Comparison of ENCODE assay signal across 1 cellular context in the genomic region with DNA sequence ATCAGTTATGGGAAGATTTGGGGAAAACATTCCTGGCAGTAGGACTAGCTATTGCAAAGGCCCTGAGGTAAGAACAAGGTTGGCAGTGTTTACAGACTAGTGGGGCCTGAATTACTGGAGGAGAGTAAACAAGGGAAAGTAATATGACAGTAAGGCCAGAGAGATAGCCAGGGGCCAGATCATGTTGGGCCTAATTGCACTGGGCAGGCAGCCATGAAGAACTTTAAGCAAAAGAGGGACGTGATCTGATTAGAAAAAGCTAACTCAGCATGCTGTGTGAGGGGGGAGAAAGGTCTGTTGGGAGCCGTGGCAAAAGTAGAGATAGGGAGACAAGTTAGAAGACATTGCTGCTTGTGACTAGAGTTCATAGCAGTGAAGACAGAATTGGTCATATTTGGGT.
TF ChIP-seq lines count a peak whose summit lies in the region.

No MANE protein-coding gene starts in this region.

TF ChIP-seq in GM12878, 131 proteins besides CTCF, POLR2A, EP300 and RAD21:
- TF ChIP-seq, protein P1, sequence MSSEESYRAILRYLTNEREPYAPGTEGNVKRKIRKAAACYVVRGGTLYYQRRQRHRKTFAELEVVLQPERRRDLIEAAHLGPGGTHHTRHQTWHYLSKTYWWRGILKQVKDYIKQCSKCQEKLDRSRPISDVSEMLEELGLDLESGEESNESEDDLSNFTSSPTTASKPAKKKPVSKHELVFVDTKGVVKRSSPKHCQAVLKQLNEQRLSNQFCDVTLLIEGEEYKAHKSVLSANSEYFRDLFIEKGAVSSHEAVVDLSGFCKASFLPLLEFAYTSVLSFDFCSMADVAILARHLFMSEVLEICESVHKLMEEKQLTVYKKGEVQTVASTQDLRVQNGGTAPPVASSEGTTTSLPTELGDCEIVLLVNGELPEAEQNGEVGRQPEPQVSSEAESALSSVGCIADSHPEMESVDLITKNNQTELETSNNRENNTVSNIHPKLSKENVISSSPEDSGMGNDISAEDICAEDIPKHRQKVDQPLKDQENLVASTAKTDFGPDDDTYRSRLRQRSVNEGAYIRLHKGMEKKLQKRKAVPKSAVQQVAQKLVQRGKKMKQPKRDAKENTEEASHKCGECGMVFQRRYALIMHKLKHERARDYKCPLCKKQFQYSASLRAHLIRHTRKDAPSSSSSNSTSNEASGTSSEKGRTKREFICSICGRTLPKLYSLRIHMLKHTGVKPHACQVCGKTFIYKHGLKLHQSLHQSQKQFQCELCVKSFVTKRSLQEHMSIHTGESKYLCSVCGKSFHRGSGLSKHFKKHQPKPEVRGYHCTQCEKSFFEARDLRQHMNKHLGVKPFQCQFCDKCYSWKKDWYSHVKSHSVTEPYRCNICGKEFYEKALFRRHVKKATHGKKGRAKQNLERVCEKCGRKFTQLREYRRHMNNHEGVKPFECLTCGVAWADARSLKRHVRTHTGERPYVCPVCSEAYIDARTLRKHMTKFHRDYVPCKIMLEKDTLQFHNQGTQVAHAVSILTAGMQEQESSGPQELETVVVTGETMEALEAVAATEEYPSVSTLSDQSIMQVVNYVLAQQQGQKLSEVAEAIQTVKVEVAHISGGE (CRISPR knock-in tag; IDR thresholded peaks at IDR 0.05): no peak
- no peak for TF ChIP-seq ATF2 (IDR thresholded peaks at IDR 0.05; ENCODE audit: low read length)
- TF ChIP-seq BMI1 (IDR thresholded peaks at IDR 0.05; ENCODE audit: borderline replicate concordance): no peak
- TF ChIP-seq RAD51 (IDR thresholded peaks at IDR 0.05): no peak
- no peak for TF ChIP-seq CHD4 (IDR thresholded peaks at IDR 0.05)
- no peak for TF ChIP-seq EED (IDR thresholded peaks at IDR 0.05; ENCODE audit: low read depth)
